19 cellular contexts compared by ENCODE assay signal in the genomic region with DNA sequence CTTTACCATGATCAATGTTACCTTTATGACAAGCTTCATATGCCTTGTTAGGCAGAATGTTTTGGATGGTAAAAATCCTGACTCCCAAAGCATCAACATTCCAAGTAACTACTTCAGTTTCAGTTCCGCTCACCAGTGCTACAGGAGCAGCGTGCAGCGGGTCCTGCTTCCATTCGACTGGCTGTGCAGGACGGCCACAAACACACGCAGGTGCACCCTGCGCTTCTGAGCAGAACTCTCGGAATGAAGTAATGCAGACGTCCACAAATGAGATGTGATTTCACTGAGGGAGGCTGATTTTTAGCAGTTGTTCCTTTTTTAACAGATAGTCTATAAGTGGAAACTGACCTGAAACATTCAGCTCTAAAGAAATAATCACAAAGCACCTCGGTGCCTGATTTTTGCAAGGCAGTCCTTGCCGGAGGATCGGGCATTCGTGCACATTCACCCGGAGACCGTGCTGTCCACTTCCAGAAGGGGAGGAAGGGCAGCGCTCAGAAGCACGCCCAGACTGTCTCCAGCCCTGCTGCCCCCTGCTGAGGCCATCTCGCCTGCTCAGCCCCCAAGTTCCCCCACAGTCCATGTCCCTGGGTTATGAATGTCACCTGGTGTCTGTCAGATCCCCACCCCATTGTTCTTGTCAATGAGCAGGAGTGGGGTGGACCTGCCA.
A peak's percentile ranks its signal among the peaks of the same experiment; 100 is the strongest.
DNase-seq lines count a peak whose midpoint lies in the region; ATAC-seq, FAIRE-seq and TF ChIP-seq lines count a peak whose summit lies in the region.
"Had no signal": no experiment of that assay in that cellular context is flagged by ENCODE, and none has a peak within 500 bp of the region (broad histone marks: within the 10 kb centered on the region; RNA-seq: fewer than 3 reads in every experiment).

No MANE protein-coding gene starts in this region.

- DNase-seq in NCI-H1417 (lab: John Stamatoyannopoulos, UW) (peak; percentile 52 to 71 (median 58)), NCI-H1417 treated with DMSO at 0.1 percent for 48 hours (lab: John Stamatoyannopoulos, UW) (no peak), GM12878 (ENCODE audit: low read depth, low spot score) (no peak), type B pancreatic cell (ENCODE audit: extremely low spot score, unreplicated experiment) (no peak), HPDE6-E6E7 (ENCODE audit: extremely low spot score) (no peak), pancreas (no peak), globus pallidus (ENCODE audit: low spot score) (no peak)
- DNase-seq: 8988T, IMR-90, MG63, NCI-H2081 treated with DMSO at 0.1 percent for 48 hours, T1000 had no signal

- TF ChIP-seq CTCF in GM12878 (IDR thresholded peaks at IDR 0.05 in 2 of 3, conservative IDR thresholded peaks at IDR 0.05 in 1 of 3; ENCODE audit: control insufficient read depth in 2 of 3, extremely low read depth in 1 of 3, insufficient read depth in 1 of 3, low read depth in 3 of 3, low read length in 3 of 3) (no peak), type B pancreatic cell (conservative IDR thresholded peaks at IDR 0.05) (no peak), pancreas (IDR thresholded peaks at IDR 0.05) (no peak)

- 73% methylated on average over 18 of the region's 18 CpGs for WGBS in GM12878 (ENCODE audit: insufficient coverage, insufficient replicate concordance, low lambda C conversion rate, missing lambda C conversion rate)
- 86 to 87% methylated on average over 18 of the region's 18 CpGs for WGBS in pancreas, 2 donors

- TF ChIP-seq EP300 in GM12878 (IDR thresholded peaks at IDR 0.05; ENCODE audit: borderline replicate concordance in 1 of 2, control insufficient read depth in 1 of 2, low read depth in 2 of 2, low read length in 2 of 2) = no peak

- H3K4me3 ChIP-seq in GM12878 (no peak overlapping the region), pancreas (no peak overlapping the region)
- H3K4me3 ChIP-seq: lung, MG63 had no signal

- H3K4me2 ChIP-seq in GM12878 (ENCODE audit: control insufficient read depth, insufficient read depth) = peak overlapping the region; percentile 22; the same call in 1 of the 2 replicates

- H3K9me3 Mint-ChIP-seq in type B pancreatic cell = no peaks in the 10 kb centered on the region
- H3K9me3 Mint-ChIP-seq: stimulated activated naive CD8-positive, alpha-beta T cell treated with anti-CD3 and anti-CD28 coated beads, Interleukin-15, Interleukin-2, amounts not matched to agents 100 ng/mL and 50 ng/mL, for 24 hours had no signal

- CTCF ChIA-PET in GM12878 (lab: Yijun Ruan, JAX) = interaction anchor here (0.6 to 1.5 kb wide), 3 partner anchors 32 to 118 kb away, joined by 3 to 5 read pairs (median 3); partner anchors contain the start of gene RAB20

- H3K79me2 ChIP-seq in GM12878 (ENCODE audit: control insufficient read depth, insufficient read depth, low read length) = no peaks in the 10 kb centered on the region
- H3K79me2 ChIP-seq: parathyroid adenoma had no signal

- ATAC-seq in HG02885 (IDR thresholded peaks at IDR 0.05; ENCODE audit: poor library complexity, unreplicated experiment) = peak; percentile 39
- ATAC-seq in GM12878 = no peak
- no peak for ATAC-seq in pancreas

- FAIRE-seq in GM12878 (lab: Jason Lieb, UNC) = no peak
- FAIRE-seq in pancreas (lab: Jason Lieb, UNC) = no peak
- FAIRE-seq: H54 had no signal

- H3K27me3 Mint-ChIP-seq in type B pancreatic cell = peaks cover 5% of the 10 kb centered on the region

- no peak overlapping the region for H3K27ac ChIP-seq in GM12878 (ENCODE audit: control insufficient read depth, insufficient read depth)
- no peak overlapping the region for H3K27ac ChIP-seq in pancreas
- H3K27ac ChIP-seq: C4-2B, parathyroid adenoma had no signal

- intact Hi-C loops in GM12878 (cut with micrococcal nuclease; ENCODE audit: unreplicated experiment) (loop anchor here (10.0 kb wide), 2 partner anchors 439 to 569 kb away; partner anchors contain the start of gene ANKRD10), pancreas (cut with DNase I) (no loop called here)

- SMC1A ChIA-PET in GM12878 (lab: Charles Lee; ENCODE audit: uncharacterized antibody, unreplicated experiment) = no interaction called here

- RAD21 ChIA-PET in GM12878 (lab: Charles Lee; ENCODE audit: unreplicated experiment) = interaction anchor here (1.0 kb wide), 1 partner anchor 20 kb away, joined by 3 read pairs; no protein-coding TSS in a partner anchor

- no peak for TF ChIP-seq POLR2A in GM12878 (IDR thresholded peaks at IDR 0.05; ENCODE audit: low read depth, low read length)

- H3K9me3 ChIP-seq in GM12878 (replicated peaks; ENCODE audit: control insufficient read depth, insufficient read depth, low read length) (no peaks in the 10 kb centered on the region), pancreas (no peaks in the 10 kb centered on the region)
- H3K9me3 ChIP-seq: MG63 had no signal

- H3K4me3 Mint-ChIP-seq in type B pancreatic cell = no peak overlapping the region
- H3K4me3 Mint-ChIP-seq: activated naive CD8-positive, alpha-beta T cell; stimulated activated naive CD8-positive, alpha-beta T cell treated with anti-CD3 and anti-CD28 coated beads, Interleukin-15, Interleukin-2, amounts not matched to agents 100 ng/mL and 50 ng/mL, for 24 hours had no signal

- TF ChIP-seq RAD21 in GM12878 (IDR thresholded peaks at IDR 0.05; ENCODE audit: insufficient read depth, low read depth, low read length) = no peak

- H3K36me3 ChIP-seq in GM12878 (ENCODE audit: control insufficient read depth in 2 of 2, insufficient read depth in 2 of 2, low read length in 1 of 2) (no peaks in the 10 kb centered on the region), pancreas (no peaks in the 10 kb centered on the region)
- H3K36me3 ChIP-seq: MG63 had no signal

- H4K20me1 ChIP-seq in GM12878 (ENCODE audit: control insufficient read depth, insufficient read depth) = no peaks in the 10 kb centered on the region

- H3K4me1 Mint-ChIP-seq in type B pancreatic cell (ENCODE audit: unreplicated experiment) = no peaks in the 10 kb centered on the region

- H3K27me3 ChIP-seq in GM12878 (replicated peaks in 1 of 2; ENCODE audit: control insufficient read depth in 2 of 2, insufficient read depth in 2 of 2, low read length in 1 of 2) (no peaks in the 10 kb centered on the region; a peak in 1 of 4 replicates), pancreas (no peaks in the 10 kb centered on the region)
- H3K27me3 ChIP-seq: MG63 had no signal

- H3K4me1 ChIP-seq in GM12878 (ENCODE audit: control insufficient read depth, insufficient read depth, low read length) = peaks cover 30% of the 10 kb centered on the region
- H3K4me1 ChIP-seq in pancreas = no peaks in the 10 kb centered on the region
- H3K4me1 ChIP-seq: parathyroid adenoma had no signal

- POLR2A ChIA-PET in GM12878 (lab: Charles Lee) = no interaction called here

- BruUV-seq in GM12878 (replicated peaks; lab: Mats Ljungman, UMichigan) = no TSS peak

- in situ Hi-C loops in GM12878 (cut with MboI) = no loop called here

- peaks cover 16% of the 10 kb centered on the region for H3K36me3 Mint-ChIP-seq in type B pancreatic cell
- H3K36me3 Mint-ChIP-seq: activated naive CD8-positive, alpha-beta T cell had no signal

- no peak overlapping the region for H3K9ac ChIP-seq in GM12878 (ENCODE audit: control insufficient read depth, insufficient read depth, low read length)
- H3K9ac ChIP-seq: parathyroid adenoma had no signal

- peak overlapping the region; percentile 46 for H3K27ac Mint-ChIP-seq in type B pancreatic cell
- H3K27ac Mint-ChIP-seq: activated naive CD8-positive, alpha-beta T cell; stimulated activated naive CD8-positive, alpha-beta T cell treated with anti-CD3 and anti-CD28 coated beads, Interleukin-15, Interleukin-2, amounts not matched to agents 100 ng/mL and 50 ng/mL, for 24 hours had no signal

- H2AFZ ChIP-seq in GM12878 (ENCODE audit: control insufficient read depth, low read depth, low read length) = no peak overlapping the region
- H2AFZ ChIP-seq: parathyroid adenoma had no signal

TF ChIP-seq in GM12878, 131 proteins besides CTCF, POLR2A, EP300 and RAD21 (continues in another document):
- no peak for TF ChIP-seq MYB (IDR thresholded peaks at IDR 0.05; ENCODE audit: borderline replicate concordance, low read depth, low read length)
- TF ChIP-seq ZBTB4 (CRISPR knock-in tag; IDR thresholded peaks at IDR 0.05) = no peak
- peak; percentile 33; the same call in 1 of the 2 replicates for TF ChIP-seq IKZF1 (conservative IDR thresholded peaks at IDR 0.05)

Comparison
In these comparisons a context has a peak if more than half of its experiments do, and no peak if none do; other contexts are left out.
1. DNase-seq: peak in NCI-H1417 (3 of 3); none in NCI-H1417 treated with DMSO at 0.1 percent for 48 hours (single experiment), GM12878 (single experiment), type B pancreatic cell (single experiment), HPDE6-E6E7 (single experiment), pancreas (0 of 6) and globus pallidus (single experiment).